ENCODE assay signal across 16 cellular contexts in genomic region chr4:94459462-94460161, GRCh38. TPM values are rescaled to one million over a fixed set of nuclear protein-coding genes. Genes with fewer than 3 reads are reported as not detected.
DNase-seq lines count a peak whose midpoint lies in the region; ATAC-seq and TF ChIP-seq lines count a peak whose summit lies in the region.
"Had no signal": no experiment of that assay in that cellular context is flagged by ENCODE, and none has a peak within 500 bp of the region (broad histone marks: within the 10 kb centered on the region; RNA-seq: fewer than 3 reads in every experiment).

No MANE protein-coding gene starts in this region.

- POLR2A ChIA-PET in Panc1 (lab: Charles Lee) = no interaction called here

- no peak overlapping the region for H4K8ac ChIP-seq in H9 (replicated peaks; ENCODE audit: insufficient read length, low read depth, low read length)
- H4K8ac ChIP-seq in neuronal stem cell (ENCODE audit: low read depth, low read length) = no peak overlapping the region

- no peak overlapping the region for H2BK5ac ChIP-seq in H9 (ENCODE audit: insufficient read length, low read length)
- no peak overlapping the region for H2BK5ac ChIP-seq in neuronal stem cell (ENCODE audit: low read length)

- CTCF ChIA-PET in Panc1 (lab: Charles Lee) = interaction anchor here (0.6 kb wide), 1 partner anchor 53 kb away, joined by 4 read pairs; no protein-coding TSS in a partner anchor

- DNase-seq in H9 (no peak), Panc1 (ENCODE audit: low read depth, low spot score) (no peak), endothelial cell (ENCODE audit: low spot score) (no peak), neuronal stem cell (ENCODE audit: low spot score) (no peak), BE2C (no peak), NCI-H128 (lab: John Stamatoyannopoulos, UW; ENCODE audit: unreplicated experiment) (no peak), NCI-H226 (no peak)
- DNase-seq: activated CD4-positive, CD25-positive, alpha-beta regulatory T cell; activated CD8-positive, alpha-beta memory T cell treated with anti-CD3 and anti-CD28 coated beads, Interleukin-2, amount 50 U/mL, for 4 hours; Kasumi-1; stimulated activated CD8-positive, alpha-beta memory T cell treated with anti-CD3 and anti-CD28 coated beads, Interleukin-4, amount 100 ng/mL, for 48 hours had no signal

- no CpG with 5 or more reads among the region's 4 CpGs for WGBS in H9 (ENCODE audit: extremely low coverage, insufficient read length, low lambda C conversion rate)
- no CpG with 5 or more reads among the region's 4 CpGs for WGBS in neuronal stem cell (ENCODE audit: extremely low coverage in 2 of 2, insufficient read length in 2 of 2, insufficient replicate concordance in 1 of 2), 2 donors

- H3K18ac ChIP-seq in H9 (ENCODE audit: insufficient read length, low read depth, low read length) (no peak overlapping the region), neuronal stem cell (ENCODE audit: low read length) (no peak overlapping the region)

- H3K9me3 Mint-ChIP-seq in H9 (no peaks in the 10 kb centered on the region), endothelial cell (ENCODE audit: unreplicated experiment) (no peaks in the 10 kb centered on the region)
- H3K9me3 Mint-ChIP-seq: activated naive CD4-positive, alpha-beta T cell treated with anti-CD3 and anti-CD28 coated beads, Interleukin-2, amount 50 U/mL, for 24 hours had no signal

- H2BK15ac ChIP-seq in H9 (ENCODE audit: low read depth, low read length) = no peak overlapping the region
- no peak overlapping the region for H2BK15ac ChIP-seq in neuronal stem cell (ENCODE audit: low read length)

- ATAC-seq in Panc1 (no peak), GM18505 (IDR thresholded peaks at IDR 0.05; ENCODE audit: unreplicated experiment) (no peak)
- ATAC-seq: esophagus mucosa, HCT116 had no signal

- H3K9ac ChIP-seq in H9 (ENCODE audit: extremely low read depth, insufficient read length, low read length) (no peak overlapping the region), neuronal stem cell (ENCODE audit: low read depth, low read length, poor library complexity) (no peak overlapping the region)
- H3K9ac ChIP-seq: parathyroid adenoma had no signal

- no peaks in the 10 kb centered on the region for H3K23me2 ChIP-seq in H9 (ENCODE audit: insufficient read length, low read depth, low read length, poor library complexity, severe bottlenecking)

- H2BK12ac ChIP-seq in H9 (ENCODE audit: insufficient read length, low read depth, low read length) = no peak overlapping the region
- no peak overlapping the region for H2BK12ac ChIP-seq in neuronal stem cell (ENCODE audit: low read length)

- H2BK120ac ChIP-seq in H9 (ENCODE audit: low read depth, low read length, poor library complexity, severe bottlenecking) (no peak overlapping the region), neuronal stem cell (ENCODE audit: low read depth, low read length) (no peak overlapping the region)

- peaks cover 7% of the 10 kb centered on the region; the same call in 1 of the 2 replicates for H3K79me2 ChIP-seq in H9 (ENCODE audit: insufficient read depth, low read length)

- H3K14ac ChIP-seq in H9 (ENCODE audit: insufficient read depth, low read length) (no peak overlapping the region), neuronal stem cell (ENCODE audit: low read length) (no peak overlapping the region)

- H3T11ph ChIP-seq in H9 (ENCODE audit: low read length) = no peak overlapping the region

- H3K79me1 ChIP-seq in H9 (ENCODE audit: insufficient read depth, low read depth, low read length, poor library complexity, severe bottlenecking) (no peaks in the 10 kb centered on the region), neuronal stem cell (ENCODE audit: low read depth, low read length) (no peaks in the 10 kb centered on the region)

- H2AK5ac ChIP-seq in H9 (ENCODE audit: insufficient read length, low read length) (no peak overlapping the region), neuronal stem cell (ENCODE audit: low read depth, low read length) (no peak overlapping the region)

- in situ Hi-C loops in Panc1 (cut with HindIII; ENCODE audit: low pct_unique_long_range_greater_than_20kb, low sequenced_read_pairs) = no loop called here

- no peak overlapping the region for H2BK20ac ChIP-seq in H9 (ENCODE audit: low read depth, low read length, poor library complexity, severe bottlenecking)

- H3K9me3 ChIP-seq in H9 (ENCODE audit: control insufficient read depth, low read depth, low read length) = no peaks in the 10 kb centered on the region
- H3K9me3 ChIP-seq in Panc1 (ENCODE audit: control insufficient read depth, insufficient read depth, low read depth, low read length) = no peaks in the 10 kb centered on the region
- no peaks in the 10 kb centered on the region for H3K9me3 ChIP-seq in neuronal stem cell (replicated peaks in 1 of 2; ENCODE audit: control insufficient read depth in 2 of 2, insufficient read depth in 1 of 2, low read depth in 1 of 2, low read length in 2 of 2)
- no peaks in the 10 kb centered on the region for H3K9me3 ChIP-seq in BE2C

- TF ChIP-seq POLR2A in GM18505 (IDR thresholded peaks at IDR 0.05; ENCODE audit: borderline replicate concordance, extremely low read depth, insufficient read depth, insufficient read length) = no peak

- no peak overlapping the region for H4K5ac ChIP-seq in H9 (ENCODE audit: insufficient read length, low read depth, low read length)

- TF ChIP-seq CTCF in H9 (conservative IDR thresholded peaks at IDR 0.05) (no peak), Panc1 (IDR thresholded peaks at IDR 0.05) (no peak), endothelial cell (IDR thresholded peaks at IDR 0.05; ENCODE audit: unreplicated experiment) (no peak), BE2C (IDR thresholded peaks at IDR 0.05; ENCODE audit: low read depth, low read length) (no peak)

- no peaks in the 10 kb centered on the region for H3K27me3 Mint-ChIP-seq in H9 (ENCODE audit: low read depth)
- peaks cover 3% of the 10 kb centered on the region for H3K27me3 Mint-ChIP-seq in endothelial cell (ENCODE audit: unreplicated experiment)
- H3K27me3 Mint-ChIP-seq: activated naive CD4-positive, alpha-beta T cell treated with anti-CD3 and anti-CD28 coated beads, Interleukin-2, amount 50 U/mL, for 24 hours had no signal

- H3K27ac Mint-ChIP-seq in H9 = peak overlapping the region; percentile 5 to 88 (median 25); a peak in 3 of 7 replicates
- peak overlapping the region; percentile 16 for H3K27ac Mint-ChIP-seq in endothelial cell (ENCODE audit: unreplicated experiment)
- H3K27ac Mint-ChIP-seq: activated naive CD4-positive, alpha-beta T cell treated with anti-CD3 and anti-CD28 coated beads, Interleukin-2, amount 50 U/mL, for 24 hours had no signal

- no peak overlapping the region for H3K4me2 ChIP-seq in H9 (ENCODE audit: insufficient read depth, insufficient read length, low read length)
- no peak overlapping the region for H3K4me2 ChIP-seq in neuronal stem cell (ENCODE audit: insufficient read depth, low read length, poor library complexity, severe bottlenecking)

- H3K36me3 ChIP-seq in Panc1 (ENCODE audit: control insufficient read depth, insufficient read depth, low read length) = no peaks in the 10 kb centered on the region; the same call in 1 of the 2 replicates
- peaks cover 0 to 18% of the 10 kb centered on the region in 2 donors for H3K36me3 ChIP-seq in neuronal stem cell (replicated peaks in 1 of 2; ENCODE audit: control insufficient read depth in 2 of 2, insufficient read depth in 2 of 2, low read length in 2 of 2)
- H3K36me3 ChIP-seq in BE2C = peaks cover 14% of the 10 kb centered on the region

- H3K27me3 ChIP-seq in H9 (ENCODE audit: insufficient read depth, low read length) = no peaks in the 10 kb centered on the region
- no peaks in the 10 kb centered on the region for H3K27me3 ChIP-seq in Panc1 (ENCODE audit: control insufficient read depth, insufficient read depth, low read length)
- H3K27me3 ChIP-seq in neuronal stem cell (ENCODE audit: control insufficient read depth in 3 of 3, insufficient read depth in 3 of 3, low read depth in 1 of 3, low read length in 3 of 3) = no peaks in the 10 kb centered on the region
- no peaks in the 10 kb centered on the region for H3K27me3 ChIP-seq in BE2C

- H3K36me3 Mint-ChIP-seq in H9 (ENCODE audit: insufficient read depth in 1 of 3, low read depth in 3 of 3) (peaks cover 1 to 10% (median 9%) of the 10 kb centered on the region in 3 experiments; a peak in 5 of 7 replicates), endothelial cell (ENCODE audit: low read depth, unreplicated experiment) (peaks cover 10% of the 10 kb centered on the region)

- H3K4me1 ChIP-seq in H9 (ENCODE audit: insufficient read depth, low read length) = peaks cover 4% of the 10 kb centered on the region
- H3K4me1 ChIP-seq in Panc1 (ENCODE audit: control insufficient read depth, insufficient read depth, low read length) = peaks cover 22% of the 10 kb centered on the region
- peaks cover 7 to 44% of the 10 kb centered on the region in 2 donors for H3K4me1 ChIP-seq in neuronal stem cell (ENCODE audit: control insufficient read depth in 2 of 2, insufficient read depth in 1 of 2, low read depth in 1 of 2, low read length in 2 of 2)
- H3K4me1 ChIP-seq in BE2C = peaks cover 16% of the 10 kb centered on the region

- H3K4me3 ChIP-seq in Panc1 (ENCODE audit: low read depth in 2 of 2, low read length in 2 of 2) (no peak overlapping the region), neuronal stem cell (ENCODE audit: low read length in 2 of 2) (no peak overlapping the region), BE2C (ENCODE audit: low read depth, low read length) (no peak overlapping the region)

- H4K91ac ChIP-seq in H9 (ENCODE audit: insufficient read length, low read depth, low read length) (no peak overlapping the region), neuronal stem cell (ENCODE audit: low read depth, low read length, poor library complexity) (no peak overlapping the region)

- no peak overlapping the region for H2AFZ ChIP-seq in H9 (ENCODE audit: low read length)
- no peak overlapping the region for H2AFZ ChIP-seq in neuronal stem cell (ENCODE audit: low read length)
- H2AFZ ChIP-seq: parathyroid adenoma had no signal

- H3K4ac ChIP-seq in H9 (ENCODE audit: low read depth, low read length) (no peak overlapping the region), neuronal stem cell (ENCODE audit: low read length) (no peak overlapping the region)

- no peak overlapping the region for H3K27ac ChIP-seq in H9 (ENCODE audit: insufficient read length, low read depth, low read length)
- peak overlapping the region; percentile 52 for H3K27ac ChIP-seq in Panc1 (ENCODE audit: low read length)
- H3K27ac ChIP-seq in neuronal stem cell (replicated peaks; ENCODE audit: low read length) = peak overlapping the region; percentile 63
- H3K27ac ChIP-seq: parathyroid adenoma had no signal

- H3K4me3 Mint-ChIP-seq in H9 (no peak overlapping the region), endothelial cell (ENCODE audit: unreplicated experiment) (no peak overlapping the region)
- H3K4me3 Mint-ChIP-seq: activated naive CD4-positive, alpha-beta T cell treated with anti-CD3 and anti-CD28 coated beads, Interleukin-2, amount 50 U/mL, for 24 hours had no signal

- H3K4me1 Mint-ChIP-seq in H9 = peaks cover 50 to 54% of the 10 kb centered on the region in 2 experiments
- peaks cover 32% of the 10 kb centered on the region for H3K4me1 Mint-ChIP-seq in endothelial cell (ENCODE audit: unreplicated experiment)

- no peaks in the 10 kb centered on the region for H4K20me1 ChIP-seq in H9 (ENCODE audit: control insufficient read depth, insufficient read depth, insufficient read length)

- H3K23ac ChIP-seq in H9 (ENCODE audit: insufficient read length, low read depth, low read length) (no peak overlapping the region), neuronal stem cell (ENCODE audit: low read depth, low read length, poor library complexity) (no peak overlapping the region)

- intact Hi-C loops in Panc1 (cut with micrococcal nuclease; ENCODE audit: unreplicated experiment) = no loop called here

- BruUV-seq in Panc1 (replicated peaks; lab: Mats Ljungman, UMichigan) = no TSS peak

- no peak overlapping the region for H3K56ac ChIP-seq in H9 (ENCODE audit: insufficient read length, low read depth, low read length)

RNA-seq across cellular contexts. Expression of gene PDLIM5, which starts 7.9 kb away (rescaled TPM):
- 57.7 and 58.0 TPM in 2 replicates for total RNA-seq in H9 (2021)
- total RNA-seq in Panc1 (2021; ENCODE audit: unreplicated experiment) = 44.7 TPM
- polyA plus RNA-seq in Panc1 (2012; ENCODE audit: insufficient read length) = 20.6 TPM
- 83.5 TPM for total RNA-seq in endothelial cell (ENCODE audit: unreplicated experiment)
- polyA plus RNA-seq in neuronal stem cell (2013, experiment 1 of 2) = 50.1 TPM
- 54.2 TPM for polyA plus RNA-seq in neuronal stem cell (2013, experiment 2 of 2)
- polyA plus RNA-seq in BE2C (2012; ENCODE audit: insufficient read depth, insufficient read length, low read depth) = 29.0 TPM
